33 cellular contexts compared by ENCODE assay signal in the genomic region with DNA sequence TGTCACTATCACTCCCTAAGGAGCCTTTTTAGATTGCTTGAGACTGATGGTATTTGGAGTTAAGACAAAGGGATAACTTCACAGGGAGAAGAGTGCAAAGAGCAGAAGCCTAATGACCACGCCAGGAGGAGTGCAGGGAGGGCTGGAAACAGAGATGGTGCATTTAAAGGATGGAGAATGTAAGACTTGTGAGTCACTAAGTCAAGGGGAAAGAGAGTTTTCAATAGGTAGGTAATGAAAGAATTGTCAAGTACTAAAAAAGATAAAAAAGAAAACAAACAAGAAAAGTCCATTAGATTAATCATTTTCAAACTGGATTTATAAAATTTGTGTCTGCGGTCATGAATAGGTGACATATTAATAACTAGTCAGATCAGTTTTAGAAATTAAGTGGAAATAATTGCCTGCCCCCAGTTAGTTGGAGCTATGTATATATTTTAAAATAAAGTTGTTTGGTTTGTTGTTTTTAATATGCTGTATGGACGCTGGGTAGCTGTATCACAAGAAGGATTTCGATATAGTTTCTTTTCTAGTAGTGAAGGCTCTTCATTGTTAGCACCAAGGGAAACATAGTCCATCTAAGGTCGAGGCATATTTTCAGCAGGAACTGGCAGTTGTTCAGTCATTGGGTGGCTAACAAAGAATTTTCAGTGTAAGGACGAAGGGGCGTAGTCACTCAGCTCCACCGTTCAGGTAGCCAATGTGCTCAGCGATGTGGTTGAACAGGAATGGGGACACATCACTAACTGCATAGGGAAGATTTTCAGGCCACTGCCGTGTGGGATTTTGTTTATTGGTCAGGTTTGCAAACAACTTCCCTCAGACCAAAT.
"Had no signal": no experiment of that assay in that cellular context is flagged by ENCODE, and none has a peak within 500 bp of the region (broad histone marks: within the 10 kb centered on the region; RNA-seq: fewer than 3 reads in every experiment).

No MANE protein-coding gene starts in this region.

- ATAC-seq: activated T-helper 17 cell treated with anti-CD3 and anti-CD28 coated beads, Interleukin-2, amount 50 U/mL, for 72 hours; effector memory CD8-positive, alpha-beta T cell; esophagus mucosa; heart right ventricle; left cardiac atrium; naive thymus-derived CD4-positive, alpha-beta T cell; psoas muscle; stimulated activated naive B cell treated with anti-CD40 and anti-IgM and Interleukin-4, amounts not matched to agents 10 μg/mL and 1 μg/mL and 100 μg/mL, for 72 hours had no signal

- H3K36me3 Mint-ChIP-seq: mesothelial cell of epicardium; naive thymus-derived CD4-positive, alpha-beta T cell; stimulated activated naive B cell treated with anti-CD40 and anti-IgM and Interleukin-4, amounts not matched to agents 10 μg/mL and 1 μg/mL and 100 μg/mL, for 72 hours had no signal

- H3K4me1 ChIP-seq: heart right ventricle, parathyroid adenoma, psoas muscle, right atrium auricular region, tibial nerve had no signal

- H3K4me2 ChIP-seq: smooth muscle cell had no signal

- H3K4me1 Mint-ChIP-seq: activated CD4-positive, alpha-beta memory T cell treated with anti-CD3 and anti-CD28 coated beads, Interleukin-2, amount 10 ng/mL, durations not matched to agents 7 days and 5 days; activated CD4-positive, alpha-beta T cell treated with anti-CD3 and anti-CD28 coated beads, Interleukin-2, amount 10 ng/mL, durations not matched to agents 7 days and 5 days; activated T-helper 17 cell treated with anti-CD3 and anti-CD28 coated beads, Interleukin-2, amount 50 U/mL, for 72 hours; mesothelial cell of epicardium; naive thymus-derived CD4-positive, alpha-beta T cell; neural crest cell; stimulated activated naive B cell treated with anti-CD40 and anti-IgM and Interleukin-4, amounts not matched to agents 10 μg/mL and 1 μg/mL and 100 μg/mL, for 72 hours had no signal

- H3K27me3 Mint-ChIP-seq: activated CD4-positive, alpha-beta memory T cell treated with anti-CD3 and anti-CD28 coated beads, Interleukin-2, amount 10 ng/mL, durations not matched to agents 7 days and 5 days; activated CD4-positive, alpha-beta T cell treated with anti-CD3 and anti-CD28 coated beads, Interleukin-2, amount 10 ng/mL, durations not matched to agents 7 days and 5 days; activated T-cell treated with anti-CD3 and anti-CD28 coated beads, Interleukin-2, amount 50 U/mL, for 24 hours; effector memory CD8-positive, alpha-beta T cell had no signal

- H3K36me3 ChIP-seq: heart right ventricle, right atrium auricular region, tibial nerve had no signal

- H3K27ac ChIP-seq: heart right ventricle, parathyroid adenoma, psoas muscle, right atrium auricular region, tibial nerve, VCaP had no signal

- FAIRE-seq: astrocyte, endothelial cell of umbilical vein, TTC549 had no signal

- H3K27ac Mint-ChIP-seq: activated CD4-positive, alpha-beta memory T cell treated with anti-CD3 and anti-CD28 coated beads, Interleukin-2, amount 10 ng/mL, durations not matched to agents 7 days and 5 days; activated CD4-positive, alpha-beta T cell treated with anti-CD3 and anti-CD28 coated beads, Interleukin-2, amount 10 ng/mL, durations not matched to agents 7 days and 5 days; activated T-cell treated with anti-CD3 and anti-CD28 coated beads, Interleukin-2, amount 50 U/mL, for 24 hours; activated T-helper 17 cell treated with anti-CD3 and anti-CD28 coated beads, Interleukin-2, amount 50 U/mL, for 72 hours; effector memory CD8-positive, alpha-beta T cell; mesothelial cell of epicardium; naive thymus-derived CD4-positive, alpha-beta T cell; stimulated activated naive B cell treated with anti-CD40 and anti-IgM and Interleukin-4, amounts not matched to agents 10 μg/mL and 1 μg/mL and 100 μg/mL, for 72 hours had no signal

- H3K9me3 ChIP-seq: heart right ventricle, psoas muscle, right atrium auricular region, tibial nerve had no signal

- H3K4me3 ChIP-seq: heart right ventricle, psoas muscle, right atrium auricular region, smooth muscle cell, tibial nerve had no signal

- H3K27me3 ChIP-seq: heart right ventricle, right atrium auricular region, tibial nerve had no signal

- H3K4me3 Mint-ChIP-seq: activated CD4-positive, alpha-beta memory T cell treated with anti-CD3 and anti-CD28 coated beads, Interleukin-2, amount 10 ng/mL, durations not matched to agents 7 days and 5 days; activated CD4-positive, alpha-beta T cell treated with anti-CD3 and anti-CD28 coated beads, Interleukin-2, amount 10 ng/mL, durations not matched to agents 7 days and 5 days; activated T-cell treated with anti-CD3 and anti-CD28 coated beads, Interleukin-2, amount 50 U/mL, for 24 hours; activated T-helper 17 cell treated with anti-CD3 and anti-CD28 coated beads, Interleukin-2, amount 50 U/mL, for 72 hours; effector memory CD8-positive, alpha-beta T cell; mesothelial cell of epicardium; naive thymus-derived CD4-positive, alpha-beta T cell; neural crest cell; stimulated activated naive B cell treated with anti-CD40 and anti-IgM and Interleukin-4, amounts not matched to agents 10 μg/mL and 1 μg/mL and 100 μg/mL, for 72 hours had no signal

- DNase-seq: activated CD4-positive, alpha-beta memory T cell treated with anti-CD3 and anti-CD28 coated beads, Interleukin-2, amount 10 ng/mL, durations not matched to agents 7 days and 5 days; activated CD4-positive, alpha-beta T cell treated with anti-CD3 and anti-CD28 coated beads, Interleukin-2, amount 10 ng/mL, durations not matched to agents 7 days and 5 days; activated CD4-positive, CD25-positive, alpha-beta regulatory T cell treated with anti-CD3 and anti-CD28 coated beads, Interleukin-2, amount 50 U/mL, for 72 hours; activated CD8-positive, alpha-beta memory T cell treated with anti-CD3 and anti-CD28 coated beads, Interleukin-2, amount 50 U/mL, for 48 hours; activated gamma-delta T cell treated with Interleukin-2 at 50 U/mL for 16 hours; activated naive CD4-positive, alpha-beta T cell treated with anti-CD3 and anti-CD28 coated beads, Interleukin-2, amount 50 U/mL, for 16 hours; activated T-cell treated with anti-CD3 and anti-CD28 coated beads, Interleukin-2, amount 50 U/mL, for 24 hours; amniotic stem cell; caudate nucleus; cortex of kidney; effector memory CD8-positive, alpha-beta T cell; foreskin fibroblast; heart right ventricle; left cardiac atrium; mammary epithelial cell; naive thymus-derived CD4-positive, alpha-beta T cell; nucleus accumbens; psoas muscle; stimulated activated CD4-positive, alpha-beta T cell treated with anti-CD3 and anti-CD28 coated beads, Interleukin-1b, Interleukin-23, amount 100 ng/mL, for 48 hours; stimulated activated naive B cell treated with anti-CD40 and anti-IgM and Interleukin-4, amounts not matched to agents 10 μg/mL and 1 μg/mL and 100 μg/mL, for 72 hours; T-helper 9 cell had no signal
